Comparison of ENCODE assay signal across 8 cellular contexts in genomic region chr11:76810151-76810853, GRCh38. TPM values are rescaled to one million over a fixed set of nuclear protein-coding genes. Genes with fewer than 3 reads are reported as not detected.
DNase-seq lines count a peak whose midpoint lies in the region; ATAC-seq lines count a peak whose summit lies in the region.

No MANE protein-coding gene starts in this region.

- ATAC-seq in activated T-helper 17 cell treated with anti-CD3 and anti-CD28 coated beads, Interleukin-2, amount 50 U/mL, for 72 hours (replicated peaks) = peak; percentile 58
- ATAC-seq in right cardiac atrium (peak; percentile 17 to 39), GM21381 (IDR thresholded peaks at IDR 0.05; ENCODE audit: unreplicated experiment) (no peak)

- no peak overlapping the region for H3K27ac ChIP-seq in right cardiac atrium (ENCODE audit: low read length)

- peaks cover 13% of the 10 kb centered on the region for H3K27me3 Mint-ChIP-seq in activated T-helper 17 cell treated with anti-CD3 and anti-CD28 coated beads, Interleukin-2, amount 50 U/mL, for 72 hours

- peaks cover 11% of the 10 kb centered on the region for H3K4me1 Mint-ChIP-seq in activated T-helper 17 cell treated with anti-CD3 and anti-CD28 coated beads, Interleukin-2, amount 50 U/mL, for 72 hours

- H3K4me1 ChIP-seq in right cardiac atrium (ENCODE audit: control insufficient read depth, insufficient read depth, low read length) = peaks cover 2% of the 10 kb centered on the region

- peaks cover 2% of the 10 kb centered on the region for H3K9me3 Mint-ChIP-seq in activated T-helper 17 cell treated with anti-CD3 and anti-CD28 coated beads, Interleukin-2, amount 50 U/mL, for 72 hours

- no peaks in the 10 kb centered on the region for H3K36me3 Mint-ChIP-seq in activated T-helper 17 cell treated with anti-CD3 and anti-CD28 coated beads, Interleukin-2, amount 50 U/mL, for 72 hours (ENCODE audit: low read depth)

- H3K9me3 ChIP-seq in right cardiac atrium (ENCODE audit: control insufficient read depth, low read length) = no peaks in the 10 kb centered on the region

- peak; percentile 56 for DNase-seq in DMS53 treated with DMSO at 0.1 percent for 48 hours (lab: John Stamatoyannopoulos, UW; ENCODE audit: unreplicated experiment)
- DNase-seq in MV-4-11 (lab: John Stamatoyannopoulos, UW) = peak; percentile 46
- no peak for DNase-seq in right cardiac atrium
- peak; percentile 46 to 47 for DNase-seq in stimulated activated CD4-positive, alpha-beta T cell treated with anti-CD3 and anti-CD28 coated beads, Interleukin-4, amount 100 ng/mL, for 48 hours (ENCODE audit: low read depth in 2 of 2)
- DNase-seq in stimulated activated naive CD4-positive, alpha-beta T cell treated with Interleukin-2 at 50 U/mL for 16 hours (lab: John Stamatoyannopoulos, UW) = no peak
- DNase-seq in occipital lobe (lab: John Stamatoyannopoulos, UW) = no peak

- no peak overlapping the region for H3K4me3 ChIP-seq in right cardiac atrium (ENCODE audit: low read length)

- H3K4me3 Mint-ChIP-seq in activated T-helper 17 cell treated with anti-CD3 and anti-CD28 coated beads, Interleukin-2, amount 50 U/mL, for 72 hours = peak overlapping the region; percentile 70

- peak overlapping the region; percentile 85 for H3K27ac Mint-ChIP-seq in activated T-helper 17 cell treated with anti-CD3 and anti-CD28 coated beads, Interleukin-2, amount 50 U/mL, for 72 hours

- H3K27me3 ChIP-seq in right cardiac atrium (ENCODE audit: control insufficient read depth, insufficient read depth) = no peaks in the 10 kb centered on the region

- intact Hi-C loops in right cardiac atrium (cut with DNase I) = no loop called here

- 65% methylated on average over 11 of the region's 11 CpGs for WGBS in right cardiac atrium

RNA-seq across cellular contexts. Expression of gene TSKU, which starts 27.1 kb away (rescaled TPM):
- total RNA-seq in activated T-helper 17 cell treated with anti-CD3 and anti-CD28 coated beads, Interleukin-2, amount 50 U/mL, for 72 hours = 10 to 100 TPM in 1 of 2 donors, 1 to 10 TPM in 1; 3.2 to 45.6 TPM
- 10 to 100 TPM; 10.6 to 26.8 (median 15.3) TPM for total RNA-seq in right cardiac atrium
- 14.1 TPM for polyA plus RNA-seq in right cardiac atrium
- 12.3 TPM for total RNA-seq in occipital lobe

RNA-seq across cellular contexts. Expression of gene ACER3, which starts 50.4 kb away (rescaled TPM):
- 10 to 100 TPM; 13.0 to 17.0 TPM for total RNA-seq in activated T-helper 17 cell treated with anti-CD3 and anti-CD28 coated beads, Interleukin-2, amount 50 U/mL, for 72 hours
- 10 to 100 TPM; 10.6 to 16.1 (median 12.9) TPM for total RNA-seq in right cardiac atrium
- polyA plus RNA-seq in right cardiac atrium = 4.1 TPM
- total RNA-seq in occipital lobe = 21.5 TPM

Comparison
In these comparisons a context has a peak if more than half of its experiments do, and no peak if none do; other contexts are left out.
1. DNase-seq: peak in DMS53 treated with DMSO at 0.1 percent for 48 hours (single experiment), MV-4-11 (single experiment) and stimulated activated CD4-positive, alpha-beta T cell treated with anti-CD3 and anti-CD28 coated beads, Interleukin-4, amount 100 ng/mL, for 48 hours (2 of 2); none in right cardiac atrium (0 of 3), stimulated activated naive CD4-positive, alpha-beta T cell treated with Interleukin-2 at 50 U/mL for 16 hours (single experiment) and occipital lobe (single experiment).